ENCODE assay signal across 11 cellular contexts in genomic region chr16:66070140-66070887, GRCh38.
A peak's percentile ranks its signal among the peaks of the same experiment; 100 is the strongest.
DNase-seq lines count a peak whose midpoint lies in the region; ATAC-seq, FAIRE-seq and TF ChIP-seq lines count a peak whose summit lies in the region.
"Had no signal": no experiment of that assay in that cellular context is flagged by ENCODE, and none has a peak within 500 bp of the region (broad histone marks: within the 10 kb centered on the region; RNA-seq: fewer than 3 reads in every experiment).

No MANE protein-coding gene starts in this region.

- intact Hi-C loops in heart left ventricle (cut with DNase I) = no loop called here

- no peak for TF ChIP-seq CTCF in heart left ventricle (IDR thresholded peaks at IDR 0.05)

- no peaks in the 10 kb centered on the region for H3K27me3 ChIP-seq in heart left ventricle

- TF ChIP-seq POLR2A in heart left ventricle (IDR thresholded peaks at IDR 0.05) (no peak), GM12892 (IDR thresholded peaks at IDR 0.05; ENCODE audit: low read depth, low read length) (no peak)

- H3K27ac ChIP-seq in heart left ventricle = peak overlapping the region in 1 of 12 donors; percentile 6

- ATAC-seq in heart left ventricle (peak in 3 of 4 donors; percentile 58 to 96 (median 94)), GM18861 (IDR thresholded peaks at IDR 0.05; ENCODE audit: unreplicated experiment) (no peak)
- ATAC-seq: CD8-positive, alpha-beta T cell had no signal

- H3K4me1 ChIP-seq in heart left ventricle = peaks cover 0 to 25% (median 13%) of the 10 kb centered on the region in 12 donors

- no peak overlapping the region for H3K4me3 ChIP-seq in heart left ventricle

- FAIRE-seq in GM12892 (lab: Jason Lieb, UNC) = no peak
- FAIRE-seq: TTC549 had no signal

- H3K9me3 ChIP-seq in heart left ventricle = no peaks in the 10 kb centered on the region

- H3K36me3 ChIP-seq in heart left ventricle = no peaks in the 10 kb centered on the region

- 62 to 76% (median 70%) methylated on average over 5 of the region's 5 CpGs for WGBS in heart left ventricle, 4 donors

- DNase-seq in C1 segment of cervical spinal cord (lab: John Stamatoyannopoulos, UW) = peak in 10 of 14 donors; percentile 1 to 48 (median 20)
- peak; percentile 92 for DNase-seq in NCI-H524 treated with DMSO at 0.1 percent for 48 hours (lab: John Stamatoyannopoulos, UW)
- DNase-seq in heart left ventricle = peak; percentile 31 to 84 (median 75)
- DNase-seq in pons (ENCODE audit: low spot score) = peak; percentile 45
- no peak for DNase-seq in NCI-H526 (lab: John Stamatoyannopoulos, UW)
- DNase-seq in NCI-H1417 (lab: John Stamatoyannopoulos, UW) = no peak
- DNase-seq in GM12892 (ENCODE audit: insufficient read length) = no peak
- DNase-seq: CD8-positive, alpha-beta T cell; effector CD4-positive, alpha-beta T cell had no signal

Comparison
In these comparisons a context has a peak if more than half of its experiments do, and no peak if none do; other contexts are left out.
1. DNase-seq: peak in C1 segment of cervical spinal cord (10 of 14), NCI-H524 treated with DMSO at 0.1 percent for 48 hours (single experiment), heart left ventricle (5 of 5) and pons (single experiment); none in NCI-H526 (0 of 2), NCI-H1417 (0 of 3) and GM12892 (single experiment).